In the genomic region with DNA sequence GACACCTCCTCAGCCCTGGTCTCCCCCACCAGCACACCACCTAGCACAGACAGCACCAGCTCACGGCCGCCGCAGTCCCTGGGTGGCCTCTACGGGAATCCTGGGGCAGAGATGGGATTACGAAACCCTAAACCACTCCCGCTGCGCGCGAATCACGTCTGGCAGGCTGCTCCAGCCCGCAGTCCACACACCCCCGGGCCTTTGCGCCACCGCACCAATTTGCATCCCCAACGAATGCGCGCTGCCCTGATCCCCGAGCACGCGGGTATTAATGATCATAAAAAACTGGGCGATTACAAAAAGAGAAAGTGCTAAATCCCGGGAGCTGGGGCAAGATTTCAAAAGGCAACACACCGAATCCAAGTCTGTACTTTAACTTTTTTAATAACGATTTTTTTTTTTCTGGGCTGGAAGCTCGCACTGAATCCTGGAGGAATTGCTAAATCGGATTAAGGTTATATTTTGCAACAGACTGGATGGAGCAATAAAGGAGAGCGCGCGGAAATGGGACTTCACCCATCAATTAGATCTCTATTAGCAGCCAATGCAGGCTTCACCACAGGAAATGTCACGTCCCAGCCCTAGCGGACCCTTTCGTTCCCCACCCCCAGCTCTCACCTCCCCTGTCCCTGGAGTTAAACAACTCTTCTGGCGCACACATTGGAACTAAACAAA, we compare ENCODE assay signal across 15 cellular contexts.
A peak's percentile ranks its signal among the peaks of the same experiment; 100 is the strongest.
DNase-seq lines count a peak whose midpoint lies in the region; ATAC-seq and TF ChIP-seq lines count a peak whose summit lies in the region.
"Had no signal": no experiment of that assay in that cellular context is flagged by ENCODE, and none has a peak within 500 bp of the region (broad histone marks: within the 10 kb centered on the region; RNA-seq: fewer than 3 reads in every experiment).

No MANE protein-coding gene starts in this region.

- no peak overlapping the region for H3K27ac ChIP-seq in upper lobe of left lung
- H3K27ac ChIP-seq: heart left ventricle, RWPE1 had no signal

- 11 to 13% methylated on average over 32 to 33 of the region's 33 CpGs for WGBS in upper lobe of left lung, 2 donors

- no peaks in the 10 kb centered on the region for H3K36me3 Mint-ChIP-seq in activated naive CD8-positive, alpha-beta T cell
- peaks cover 1% of the 10 kb centered on the region for H3K36me3 Mint-ChIP-seq in activated naive CD8-positive, alpha-beta T cell treated with anti-CD3 and anti-CD28 coated beads, Interleukin-2, amount 50 U/mL, for 24 hours (ENCODE audit: low read depth)
- H3K36me3 Mint-ChIP-seq in activated T-cell treated with anti-CD3 and anti-CD28 coated beads, Interleukin-2, amount 50 U/mL, for 24 hours (ENCODE audit: low read depth), result no peaks in the 10 kb centered on the region

- no peaks in the 10 kb centered on the region for H3K36me3 ChIP-seq in upper lobe of left lung
- H3K36me3 ChIP-seq: heart left ventricle had no signal

- peaks cover 43% of the 10 kb centered on the region for H3K27me3 Mint-ChIP-seq in activated naive CD8-positive, alpha-beta T cell
- H3K27me3 Mint-ChIP-seq in activated naive CD8-positive, alpha-beta T cell treated with anti-CD3 and anti-CD28 coated beads, Interleukin-2, amount 50 U/mL, for 24 hours, result peaks cover 61% of the 10 kb centered on the region
- H3K27me3 Mint-ChIP-seq in activated T-cell treated with anti-CD3 and anti-CD28 coated beads, Interleukin-2, amount 50 U/mL, for 24 hours, result peaks cover 66% of the 10 kb centered on the region

- peaks cover 21% of the 10 kb centered on the region for H3K4me1 Mint-ChIP-seq in activated naive CD8-positive, alpha-beta T cell (ENCODE audit: low read depth)
- peaks cover 7% of the 10 kb centered on the region for H3K4me1 Mint-ChIP-seq in activated naive CD8-positive, alpha-beta T cell treated with anti-CD3 and anti-CD28 coated beads, Interleukin-2, amount 50 U/mL, for 24 hours
- H3K4me1 Mint-ChIP-seq in activated T-cell treated with anti-CD3 and anti-CD28 coated beads, Interleukin-2, amount 50 U/mL, for 24 hours (ENCODE audit: low read depth), result peaks cover 17% of the 10 kb centered on the region

- no peak for ATAC-seq in activated naive CD8-positive, alpha-beta T cell treated with anti-CD3 and anti-CD28 coated beads, Interleukin-2, amount 50 U/mL, for 24 hours
- ATAC-seq in upper lobe of left lung (ENCODE audit: low FRiP score in 2 of 2), result peak; percentile 49 to 54

- no peak overlapping the region for H3K4me3 ChIP-seq in upper lobe of left lung
- H3K4me3 ChIP-seq: heart left ventricle, lung had no signal

- peaks cover 0 to 26% (median 8%) of the 10 kb centered on the region in 4 donors for H3K4me1 ChIP-seq in upper lobe of left lung
- H3K4me1 ChIP-seq: Caco-2 had no signal

- TF ChIP-seq POLR2A in upper lobe of left lung (IDR thresholded peaks at IDR 0.05), result no peak

- no peak for DNase-seq in activated naive CD8-positive, alpha-beta T cell treated with anti-CD3 and anti-CD28 coated beads, Interleukin-2, amount 50 U/mL, for 24 hours
- peak; percentile 42 for DNase-seq in amniotic epithelial cell (ENCODE audit: low read depth)
- peak; percentile 67 for DNase-seq in islet precursor cell
- DNase-seq in upper lobe of left lung, result peak in 1 of 2 donors; percentile 51
- DNase-seq in activated T-cell treated with anti-CD3 and anti-CD28 coated beads, Interleukin-2, amount 50 U/mL, for 24 hours, result no peak
- DNase-seq in stimulated activated CD4-positive, alpha-beta T cell treated with anti-CD3 and anti-CD28 coated beads, Interleukin-12 subunit alpha, Interleukin-12 subunit beta, amount 100 ng/mL, for 4 hours, result no peak
- no peak for DNase-seq in mesenteric fat pad (ENCODE audit: low spot score)
- DNase-seq: activated CD4-positive, alpha-beta T cell treated with anti-CD3 and anti-CD28 coated beads, Interleukin-2, amount 50 U/mL, for 1 hour; Caco-2; heart left ventricle; NCI-H1436 treated with DMSO at 0.1 percent for 48 hours; NCI-H748 treated with DMSO at 0.1 percent for 48 hours had no signal

- no peaks in the 10 kb centered on the region for H3K9me3 ChIP-seq in upper lobe of left lung
- H3K9me3 ChIP-seq: Caco-2, heart left ventricle had no signal

- peak overlapping the region; percentile 38 for H3K4me3 Mint-ChIP-seq in activated naive CD8-positive, alpha-beta T cell
- H3K4me3 Mint-ChIP-seq in activated naive CD8-positive, alpha-beta T cell treated with anti-CD3 and anti-CD28 coated beads, Interleukin-2, amount 50 U/mL, for 24 hours, result no peak overlapping the region
- no peak overlapping the region for H3K4me3 Mint-ChIP-seq in activated T-cell treated with anti-CD3 and anti-CD28 coated beads, Interleukin-2, amount 50 U/mL, for 24 hours

- no peaks in the 10 kb centered on the region for H3K9me3 Mint-ChIP-seq in activated naive CD8-positive, alpha-beta T cell (ENCODE audit: low read depth)
- H3K9me3 Mint-ChIP-seq in activated naive CD8-positive, alpha-beta T cell treated with anti-CD3 and anti-CD28 coated beads, Interleukin-2, amount 50 U/mL, for 24 hours, result no peaks in the 10 kb centered on the region
- no peaks in the 10 kb centered on the region for H3K9me3 Mint-ChIP-seq in activated T-cell treated with anti-CD3 and anti-CD28 coated beads, Interleukin-2, amount 50 U/mL, for 24 hours

- H3K27ac Mint-ChIP-seq in activated naive CD8-positive, alpha-beta T cell, result no peak overlapping the region
- H3K27ac Mint-ChIP-seq in activated naive CD8-positive, alpha-beta T cell treated with anti-CD3 and anti-CD28 coated beads, Interleukin-2, amount 50 U/mL, for 24 hours, result no peak overlapping the region
- H3K27ac Mint-ChIP-seq in activated T-cell treated with anti-CD3 and anti-CD28 coated beads, Interleukin-2, amount 50 U/mL, for 24 hours, result no peak overlapping the region

- TF ChIP-seq EP300 in upper lobe of left lung (IDR thresholded peaks at IDR 0.05), result no peak

- TF ChIP-seq CTCF in upper lobe of left lung (IDR thresholded peaks at IDR 0.05), result no peak

- peaks cover 0 to 32% (median 15%) of the 10 kb centered on the region in 4 donors for H3K27me3 ChIP-seq in upper lobe of left lung

Comparison
In these comparisons a context has a peak if more than half of its experiments do, and no peak if none do; other contexts are left out.
1. DNase-seq: peak in amniotic epithelial cell (single experiment) and islet precursor cell (single experiment); none in activated naive CD8-positive, alpha-beta T cell treated with anti-CD3 and anti-CD28 coated beads, Interleukin-2, amount 50 U/mL, for 24 hours (single experiment), activated T-cell treated with anti-CD3 and anti-CD28 coated beads, Interleukin-2, amount 50 U/mL, for 24 hours (single experiment), stimulated activated CD4-positive, alpha-beta T cell treated with anti-CD3 and anti-CD28 coated beads, Interleukin-12 subunit alpha, Interleukin-12 subunit beta, amount 100 ng/mL, for 4 hours (single experiment) and mesenteric fat pad (single experiment).